In the genomic region with DNA sequence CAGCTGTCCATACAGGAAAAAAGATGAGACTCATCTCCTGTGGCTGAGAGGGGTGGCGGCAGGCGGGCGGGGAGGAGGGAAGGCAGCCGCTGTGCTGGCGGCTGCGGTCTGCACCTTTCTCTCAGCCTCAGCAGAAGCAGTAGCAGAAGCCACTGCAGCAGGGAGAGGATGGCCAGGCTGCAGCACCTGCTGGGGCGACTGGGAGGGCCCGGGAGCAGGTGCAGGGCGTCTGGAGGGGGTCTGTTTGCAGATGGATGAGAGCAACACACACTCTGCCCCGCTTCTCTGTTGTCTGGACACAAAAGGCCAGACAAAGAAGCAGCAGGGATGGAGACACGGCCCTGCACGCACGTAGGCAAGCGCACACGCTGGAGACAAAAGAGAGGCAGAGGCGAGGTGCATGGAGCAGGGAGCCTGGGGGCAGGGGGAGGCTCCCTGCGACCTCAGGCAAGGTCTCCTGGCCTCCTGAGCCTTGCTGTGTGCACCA, we compare ENCODE assay signal across 9 cellular contexts. TPM values are rescaled to one million over a fixed set of nuclear protein-coding genes. Genes with fewer than 3 reads are reported as not detected.
DNase-seq lines count a peak whose midpoint lies in the region; ATAC-seq and TF ChIP-seq lines count a peak whose summit lies in the region.
"Had no signal": no experiment of that assay in that cellular context is flagged by ENCODE, and none has a peak within 500 bp of the region (broad histone marks: within the 10 kb centered on the region; RNA-seq: fewer than 3 reads in every experiment).

No MANE protein-coding gene starts in this region.

- peak; percentile 83 for DNase-seq in DND-41
- DNase-seq in NCI-H2107 treated with DMSO at 0.1 percent for 48 hours (lab: John Stamatoyannopoulos, UW; ENCODE audit: unreplicated experiment) = peak; percentile 79
- DNase-seq in activated CD8-positive, alpha-beta memory T cell treated with anti-CD3 and anti-CD28 coated beads, Interleukin-2, amount 10 ng/mL, durations not matched to agents 7 days and 5 days = peak; percentile 78
- DNase-seq in left kidney (ENCODE audit: low read depth, low spot score) = peak; percentile 54
- DNase-seq in T1000 (lab: John Stamatoyannopoulos, UW) = no peak

- H2AFZ ChIP-seq in DND-41 (ENCODE audit: low read depth, low read length) = no peak overlapping the region

- no peaks in the 10 kb centered on the region for H3K9me3 ChIP-seq in DND-41 (ENCODE audit: insufficient read depth, low read length, severe bottlenecking)

- H3K27ac ChIP-seq in DND-41 (ENCODE audit: low read length) = peak overlapping the region; percentile 59

- H3K79me2 ChIP-seq in DND-41 (ENCODE audit: insufficient read depth, low read length) = no peaks in the 10 kb centered on the region

- H4K20me1 ChIP-seq in DND-41 (ENCODE audit: insufficient read depth, low read length) = no peaks in the 10 kb centered on the region

- peaks cover 1% of the 10 kb centered on the region for H3K27me3 ChIP-seq in DND-41 (ENCODE audit: insufficient read depth, low read length, poor library complexity)

- peaks cover 5% of the 10 kb centered on the region for H3K27me3 Mint-ChIP-seq in activated CD8-positive, alpha-beta memory T cell treated with anti-CD3 and anti-CD28 coated beads, Interleukin-2, amount 10 ng/mL, durations not matched to agents 7 days and 5 days

- no peak for TF ChIP-seq CTCF in DND-41 (IDR thresholded peaks at IDR 0.05; ENCODE audit: borderline replicate concordance, extremely low read depth, low read length, poor library complexity, severe bottlenecking)

- H3K9me3 Mint-ChIP-seq in activated CD8-positive, alpha-beta memory T cell treated with anti-CD3 and anti-CD28 coated beads, Interleukin-2, amount 10 ng/mL, durations not matched to agents 7 days and 5 days (ENCODE audit: low read depth) = no peaks in the 10 kb centered on the region

- ATAC-seq in DND-41 (ENCODE audit: insufficient read depth, low read depth) = peak; percentile 82
- ATAC-seq in activated CD8-positive, alpha-beta memory T cell treated with anti-CD3 and anti-CD28 coated beads, Interleukin-2, amount 10 ng/mL, durations not matched to agents 7 days and 5 days = peak; percentile 61
- ATAC-seq in HG02970 (IDR thresholded peaks at IDR 0.05; ENCODE audit: low FRiP score, unreplicated experiment) = no peak
- ATAC-seq in GM21423 (IDR thresholded peaks at IDR 0.05; ENCODE audit: unreplicated experiment) = no peak
- no peak for ATAC-seq in GM18502 (IDR thresholded peaks at IDR 0.05; ENCODE audit: poor library complexity, unreplicated experiment)

- H3K9ac ChIP-seq in DND-41 (ENCODE audit: low read depth, low read length) = no peak overlapping the region

- H3K27ac Mint-ChIP-seq in activated CD8-positive, alpha-beta memory T cell treated with anti-CD3 and anti-CD28 coated beads, Interleukin-2, amount 10 ng/mL, durations not matched to agents 7 days and 5 days = peak overlapping the region; percentile 71

- H3K36me3 ChIP-seq in DND-41 (ENCODE audit: insufficient read depth, low read length) = no peaks in the 10 kb centered on the region

- CTCF ChIA-PET in activated CD8-positive, alpha-beta memory T cell treated with anti-CD3 and anti-CD28 coated beads, Interleukin-2, amount 10 ng/mL, durations not matched to agents 7 days and 5 days (lab: Charles Lee) = interaction anchor here (1.0 to 1.8 kb wide), 2 partner anchors 17 to 18 kb away, joined by 4 to 5 read pairs; no protein-coding TSS in a partner anchor

- H3K36me3 Mint-ChIP-seq in activated CD8-positive, alpha-beta memory T cell treated with anti-CD3 and anti-CD28 coated beads, Interleukin-2, amount 10 ng/mL, durations not matched to agents 7 days and 5 days = no peaks in the 10 kb centered on the region

- H3K4me1 Mint-ChIP-seq in activated CD8-positive, alpha-beta memory T cell treated with anti-CD3 and anti-CD28 coated beads, Interleukin-2, amount 10 ng/mL, durations not matched to agents 7 days and 5 days = peaks cover 87% of the 10 kb centered on the region

- peaks cover 49% of the 10 kb centered on the region for H3K4me1 ChIP-seq in DND-41 (ENCODE audit: insufficient read depth, low read length)

- H3K4me2 ChIP-seq in DND-41 (ENCODE audit: insufficient read depth, low read length) = peak overlapping the region; percentile 20; the same call in 1 of the 2 replicates

- no peak overlapping the region for H3K4me3 ChIP-seq in DND-41 (ENCODE audit: low read depth in 1 of 2, low read length in 2 of 2)

- H3K4me3 Mint-ChIP-seq in activated CD8-positive, alpha-beta memory T cell treated with anti-CD3 and anti-CD28 coated beads, Interleukin-2, amount 10 ng/mL, durations not matched to agents 7 days and 5 days = peak overlapping the region; percentile 32

RNA-seq across cellular contexts. Expression of a gene that starts 9.3 kb away (rescaled TPM):
- 100 to 1,000 TPM in 1 of 2 experiments, 10 to 100 TPM in 1; 66.5 to 125 TPM for total RNA-seq in activated CD8-positive, alpha-beta memory T cell treated with anti-CD3 and anti-CD28 coated beads, Interleukin-2, amount 10 ng/mL, durations not matched to agents 7 days and 5 days

RNA-seq across cellular contexts. Expression of a gene that starts 26.3 kb away (rescaled TPM):
- under 1 TPM in 1 of 2 experiments, not detected in 1; 0.38 TPM for total RNA-seq in activated CD8-positive, alpha-beta memory T cell treated with anti-CD3 and anti-CD28 coated beads, Interleukin-2, amount 10 ng/mL, durations not matched to agents 7 days and 5 days
- total RNA-seq: liver had no signal

RNA-seq across cellular contexts. Expression of a gene that starts 30.2 kb away (rescaled TPM):
- total RNA-seq in activated CD8-positive, alpha-beta memory T cell treated with anti-CD3 and anti-CD28 coated beads, Interleukin-2, amount 10 ng/mL, durations not matched to agents 7 days and 5 days = under 1 TPM in 1 of 2 experiments, not detected in 1; 0.38 TPM

RNA-seq across cellular contexts. Expression of a gene that starts 58.1 kb away (rescaled TPM):
- 10 to 100 TPM; 61.6 to 81.6 TPM for total RNA-seq in activated CD8-positive, alpha-beta memory T cell treated with anti-CD3 and anti-CD28 coated beads, Interleukin-2, amount 10 ng/mL, durations not matched to agents 7 days and 5 days

Comparison
In these comparisons a context has a peak if more than half of its experiments do, and no peak if none do; other contexts are left out.
1. ATAC-seq: peak in DND-41 (single experiment) and activated CD8-positive, alpha-beta memory T cell treated with anti-CD3 and anti-CD28 coated beads, Interleukin-2, amount 10 ng/mL, durations not matched to agents 7 days and 5 days (single experiment); none in HG02970 (single experiment), GM21423 (single experiment) and GM18502 (single experiment).